In the genomic region with DNA sequence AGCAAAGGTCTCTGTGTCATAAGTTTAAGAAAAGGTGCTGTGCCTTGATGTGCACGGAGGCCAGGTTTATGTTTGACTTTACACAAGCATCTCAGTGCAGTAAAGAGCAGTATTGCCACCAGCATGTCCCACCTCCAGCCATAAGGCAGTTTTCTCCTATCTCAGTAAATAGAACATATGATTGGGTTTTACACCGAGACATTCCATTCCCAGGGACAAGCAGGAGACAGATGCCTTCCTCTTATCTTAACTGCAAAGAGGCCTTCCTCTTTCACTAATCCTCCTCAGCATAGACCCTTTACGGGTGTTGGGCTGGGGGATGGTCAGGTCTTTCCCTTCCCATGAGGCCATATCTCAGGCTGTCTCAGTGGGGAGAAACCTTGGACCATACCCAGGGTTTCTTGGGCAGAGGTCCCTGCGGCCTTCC, we compare ENCODE assay signal across 13 cellular contexts. TPM values are rescaled to one million over a fixed set of nuclear protein-coding genes. Genes with fewer than 3 reads are reported as not detected.
DNase-seq lines count a peak whose midpoint lies in the region; TF ChIP-seq lines count a peak whose summit lies in the region.
"Not testable (repeated sequence)": the region's sequence is repeated elsewhere in the genome, so short reads cannot be mapped to it uniquely, and the experiment has no call there.
"Had no signal": no experiment of that assay in that cellular context is flagged by ENCODE, and none has a peak within 500 bp of the region (broad histone marks: within the 10 kb centered on the region; RNA-seq: fewer than 3 reads in every experiment).

No MANE protein-coding gene starts in this region.

- not testable (repeated sequence) for H3K4me3 ChIP-seq in colonic mucosa, hepatocyte, transverse colon

- not testable (repeated sequence) for TF ChIP-seq CTCF in VCaP (conservative IDR thresholded peaks at IDR 0.05); colonic mucosa (IDR thresholded peaks at IDR 0.05); hepatocyte (IDR thresholded peaks at IDR 0.05; ENCODE audit: poor library complexity); nephron (IDR thresholded peaks at IDR 0.05; ENCODE audit: unreplicated experiment in 3 of 3); transverse colon (IDR thresholded peaks at IDR 0.05)

- H3K36me3 Mint-ChIP-seq in nephron (ENCODE audit: low read depth), result not testable (repeated sequence)

- not testable (repeated sequence) for TF ChIP-seq POLR2A in transverse colon (IDR thresholded peaks at IDR 0.05)

- not testable (repeated sequence) for TF ChIP-seq EP300 in transverse colon (IDR thresholded peaks at IDR 0.05; ENCODE audit: low read depth)

- not testable (repeated sequence) for H3K9me3 Mint-ChIP-seq in nephron

- peak overlapping the region; percentile 55 for H3K4me2 ChIP-seq in hepatocyte

- not testable (repeated sequence) for H3K9me3 ChIP-seq in colonic mucosa; hepatocyte (ENCODE audit: low read depth); transverse colon

- H3K27me3 ChIP-seq in colonic mucosa, hepatocyte, transverse colon: not testable (repeated sequence)

- H2AFZ ChIP-seq in hepatocyte, result not testable (repeated sequence)

- peaks cover 11% of the 10 kb centered on the region for H3K4me1 Mint-ChIP-seq in nephron

- peak overlapping the region in 1 of 2 donors; percentile 22 for H3K9ac ChIP-seq in colonic mucosa (ENCODE audit: low read depth in 2 of 2, low read length in 2 of 2)

- intact Hi-C loops in colonic mucosa (cut with DNase I); transverse colon (cut with DNase I; ENCODE audit: low total_unique reads): not testable (repeated sequence)

- H4K20me1 ChIP-seq in hepatocyte (ENCODE audit: insufficient read depth, poor library complexity, severe bottlenecking), result not testable (repeated sequence)

- in situ Hi-C loops in transverse colon (cut with MboI; ENCODE audit: low pct_ligation_motif_present in 1 of 4, low pct_unique_long_range_greater_than_20kb in 1 of 4, low sequenced_read_pairs in 3 of 4), result not testable (repeated sequence)

- not testable (repeated sequence) for H3K9me2 ChIP-seq in hepatocyte (replicated peaks; ENCODE audit: insufficient read depth)

- DNase-seq in MV-4-11 (lab: John Stamatoyannopoulos, UW) (peak; percentile 7), OCI-M1 (lab: John Stamatoyannopoulos, UW) (peak; percentile 67), hepatocyte (ENCODE audit: low spot score) (peak; percentile 54), transverse colon (peak; percentile 41)
- not testable (repeated sequence) for DNase-seq in colonic mucosa

- not testable (repeated sequence) for H3K36me3 ChIP-seq in colonic mucosa; hepatocyte (replicated peaks; ENCODE audit: insufficient read depth, low read depth); transverse colon

- not testable (repeated sequence) for H3K79me2 ChIP-seq in hepatocyte

- H3K27me3 Mint-ChIP-seq in nephron (ENCODE audit: low read depth), result not testable (repeated sequence)

- peak overlapping the region; percentile 47 to 83 (median 71) for H3K27ac Mint-ChIP-seq in nephron

- WGBS in hepatocyte (ENCODE audit: low lambda C conversion rate, missing lambda C conversion rate), result 24% methylated on average over 4 of the region's 4 CpGs
- WGBS in transverse colon (ENCODE audit: low coverage in 1 of 2), 2 donors, result 39% methylated on average over 4 of the region's 4 CpGs; no CpG with 5 or more reads in 1 of the 2 donors

- peaks cover 13% of the 10 kb centered on the region for H3K4me1 ChIP-seq in colonic mucosa
- peaks cover 76% of the 10 kb centered on the region for H3K4me1 ChIP-seq in hepatocyte (ENCODE audit: insufficient read depth)
- peaks cover 22 to 75% (median 59%) of the 10 kb centered on the region in 4 donors for H3K4me1 ChIP-seq in transverse colon

- not testable (repeated sequence) for H3K4me3 Mint-ChIP-seq in nephron

- H3K27ac ChIP-seq in VCaP (peak overlapping the region; percentile 87), colonic mucosa (peak overlapping the region; percentile 61), hepatocyte (peak overlapping the region; percentile 95), transverse colon (peak overlapping the region; percentile 43 to 80 (median 67))

RNA-seq across cellular contexts. Expression of gene PDE6A, which starts 1.8 kb away (rescaled TPM):
- total RNA-seq in colonic mucosa (1 to 10 TPM; 1.5 to 2.7 TPM), hepatocyte (3.6 and 4.6 TPM in 2 replicates), transverse colon (1 to 10 TPM; 1.2 to 6.5 (median 3.5) TPM)
- 3.7 and 3.9 TPM in 2 replicates for polyA plus RNA-seq in hepatocyte
- total RNA-seq: CD8-positive, alpha-beta T cell; GM12878; GM23248; H7; HT-29; OCI-LY7 had no signal
- polyA plus RNA-seq: GM23248 had no signal

RNA-seq across cellular contexts. Expression of gene SLC26A2, which starts 17.8 kb away (rescaled TPM):
- 100 to 1,000 TPM; 339 to 770 TPM for total RNA-seq in colonic mucosa
- 160 TPM in 2 replicates for total RNA-seq in hepatocyte
- polyA plus RNA-seq in hepatocyte, result 33.7 and 45.7 TPM in 2 replicates
- total RNA-seq in transverse colon, result 1,000 to 10,000 TPM in 2 of 4 donors, 100 to 1,000 TPM in 2; 233 to 1,489 (median 1,023) TPM

RNA-seq across cellular contexts. Expression of gene TIGD6, which starts 57.7 kb away (rescaled TPM):
- total RNA-seq in colonic mucosa (1 to 10 TPM; 3.9 to 4.6 TPM), hepatocyte (4.6 and 5.0 TPM in 2 replicates), transverse colon (1 to 10 TPM in 2 of 4 donors, under 1 TPM in 2; 0.20 to 2.5 (median 1.6) TPM)
- 4.5 and 4.6 TPM in 2 replicates for polyA plus RNA-seq in hepatocyte

RNA-seq across cellular contexts. Expression of gene HMGXB3, which starts 57.8 kb away (rescaled TPM):
- total RNA-seq in colonic mucosa (10 to 100 TPM; 21.8 to 40.2 TPM), hepatocyte (32.8 and 47.5 TPM in 2 replicates), transverse colon (10 to 100 TPM; 29.9 to 93.5 (median 38.1) TPM)
- polyA plus RNA-seq in hepatocyte, result 23.4 and 24.6 TPM in 2 replicates
